ENCODE assay signal across 8 cellular contexts in the genomic region with DNA sequence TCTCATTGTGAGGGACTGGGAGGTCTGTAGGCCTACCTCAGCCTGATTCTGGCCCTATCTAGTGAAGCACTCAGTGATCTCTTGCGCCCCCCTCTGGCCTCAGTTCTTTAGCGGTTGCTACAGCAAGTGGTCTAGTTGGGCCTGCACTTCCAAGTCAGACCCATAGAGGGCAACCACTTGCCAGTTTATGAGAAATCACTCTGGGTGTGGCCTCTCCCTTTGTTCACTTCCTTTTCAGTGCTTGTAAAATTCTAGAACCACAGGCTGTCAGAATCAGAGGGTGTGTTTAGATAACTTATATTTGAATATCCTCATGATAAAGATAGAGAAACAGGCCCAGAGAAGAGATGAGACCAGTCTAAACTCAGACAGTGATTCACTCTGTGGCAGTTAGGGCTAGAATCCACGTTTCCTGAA.
A peak's percentile ranks its signal among the peaks of the same experiment; 100 is the strongest.
DNase-seq lines count a peak whose midpoint lies in the region; ATAC-seq and TF ChIP-seq lines count a peak whose summit lies in the region.

No MANE protein-coding gene starts in this region.

- POLR2A ChIA-PET in GM10248 (lab: Yijun Ruan, JAX), result interaction anchor here (0.7 kb wide), 1 partner anchor 7 kb away, joined by 3 read pairs; no protein-coding TSS in a partner anchor

- H3K27me3 ChIP-seq in adipocyte (replicated peaks; ENCODE audit: control insufficient read depth, insufficient read depth, low read length) (peaks cover 17% of the 10 kb centered on the region), prostate gland (replicated peaks; ENCODE audit: insufficient read depth) (no peaks in the 10 kb centered on the region), upper lobe of right lung (no peaks in the 10 kb centered on the region)

- H3K27ac ChIP-seq in prostate gland (peak overlapping the region; percentile 57 to 66), upper lobe of right lung (peak overlapping the region; percentile 68)

- ATAC-seq in HG02588 (IDR thresholded peaks at IDR 0.05; ENCODE audit: unreplicated experiment) (peak; percentile 70), upper lobe of right lung (peak; percentile 99)

- CTCF ChIA-PET in GM10248 (lab: Yijun Ruan, JAX), result interaction anchor here (0.6 to 2.2 kb wide), 14 partner anchors 11 to 1136 kb away, joined by 3 to 10 read pairs (median 4); no protein-coding TSS in a partner anchor

- TF ChIP-seq POLR2A in prostate gland (IDR thresholded peaks at IDR 0.05), result no peak

- TF ChIP-seq CTCF in GM10248 (IDR thresholded peaks at IDR 0.05; ENCODE audit: control extremely low read depth, extremely low read depth, low read depth, missing control alignments), result peak; percentile 93
- TF ChIP-seq CTCF in prostate gland (IDR thresholded peaks at IDR 0.05), result peak; percentile 77 to 96 (median 90)
- TF ChIP-seq CTCF in upper lobe of right lung (IDR thresholded peaks at IDR 0.05), result peak; percentile 92

- H3K4me3 ChIP-seq in adipocyte (ENCODE audit: low read length), result no peak overlapping the region
- no peak overlapping the region for H3K4me3 ChIP-seq in prostate gland
- no peak overlapping the region for H3K4me3 ChIP-seq in upper lobe of right lung

- peaks cover 12% of the 10 kb centered on the region for H3K4me1 ChIP-seq in adipocyte (ENCODE audit: control insufficient read depth, insufficient read depth, low read length)
- H3K4me1 ChIP-seq in prostate gland (replicated peaks), result no peaks in the 10 kb centered on the region
- H3K4me1 ChIP-seq in upper lobe of right lung, result peaks cover 9% of the 10 kb centered on the region

- intact Hi-C loops in cardiac septum (cut with DNase I) (loop anchor here (5.0 kb wide), 1 partner anchor 392 kb away; no protein-coding TSS in a partner anchor), prostate gland (cut with DNase I) (loop anchor here (5.0 kb wide), 1 partner anchor 107 kb away; no protein-coding TSS in a partner anchor), upper lobe of right lung (cut with DNase I) (no loop called here)

- WGBS in prostate gland, result 4% methylated on average over 3 of the region's 3 CpGs

- H3K36me3 ChIP-seq in adipocyte (ENCODE audit: control insufficient read depth, insufficient read depth, low read length, severe bottlenecking) (no peaks in the 10 kb centered on the region), prostate gland (no peaks in the 10 kb centered on the region), upper lobe of right lung (no peaks in the 10 kb centered on the region)

- DNase-seq in GM10248 (ENCODE audit: extremely low spot score), result peak; percentile 69
- DNase-seq in NCI-H1092 treated with DMSO at 0.1 percent for 48 hours (lab: John Stamatoyannopoulos, UW), result peak; percentile 62
- DNase-seq in SW 1271 (lab: John Stamatoyannopoulos, UW), result peak; percentile 62 to 87
- peak; percentile 95 for DNase-seq in adipocyte (ENCODE audit: low read depth)
- peak; percentile 96 for DNase-seq in cardiac septum (ENCODE audit: low spot score)
- peak; percentile 88 for DNase-seq in prostate gland (ENCODE audit: low spot score)
- peak; percentile 91 for DNase-seq in upper lobe of right lung

- H3K9me3 ChIP-seq in adipocyte (ENCODE audit: control insufficient read depth, low read length) (peaks cover 4% of the 10 kb centered on the region), prostate gland (no peaks in the 10 kb centered on the region), upper lobe of right lung (no peaks in the 10 kb centered on the region)

- peak overlapping the region; percentile 48 for H3K9ac ChIP-seq in adipocyte (ENCODE audit: low read length)
